ENCODE assay signal across 8 cellular contexts in the genomic region with DNA sequence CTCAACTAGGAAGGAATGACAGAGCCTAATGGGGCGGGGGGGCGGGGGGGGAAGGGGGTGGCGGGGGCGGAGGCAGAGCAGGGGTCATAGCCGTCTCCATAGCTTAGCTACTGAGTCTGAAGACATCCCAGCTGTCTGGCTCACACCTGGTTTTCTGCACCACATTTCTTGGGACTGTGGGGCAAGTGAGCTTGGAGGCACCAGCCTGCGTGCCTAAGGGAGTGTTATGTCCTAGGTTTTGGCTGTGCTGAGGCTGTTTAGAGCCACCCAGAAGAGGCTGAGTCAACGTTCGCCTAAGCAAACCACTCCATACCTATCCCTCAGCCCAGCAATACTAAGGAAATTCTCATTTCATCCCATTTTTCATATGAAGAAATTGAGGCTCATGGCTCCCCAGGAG. TPM values are rescaled to one million over a fixed set of nuclear protein-coding genes. Genes with fewer than 3 reads are reported as not detected.
A peak's percentile ranks its signal among the peaks of the same experiment; 100 is the strongest.
DNase-seq lines count a peak whose midpoint lies in the region; ATAC-seq lines count a peak whose summit lies in the region.

No MANE protein-coding gene starts in this region.

- H3K4me3 ChIP-seq in HUES48 (ENCODE audit: low read depth, low read length) (peak overlapping the region; percentile 81), adipocyte (ENCODE audit: low read length) (peak overlapping the region; percentile 85), iPS-18a (ENCODE audit: low read length) (peak overlapping the region; percentile 86), skeletal muscle tissue (ENCODE audit: low read length in 3 of 3) (peak overlapping the region; percentile 60 to 79 (median 76))

- DNase-seq in adipocyte (ENCODE audit: low read depth) = peak; percentile 6
- DNase-seq in NCI-H2227 (lab: John Stamatoyannopoulos, UW; ENCODE audit: unreplicated experiment) = no peak
- no peak for DNase-seq in G401 (ENCODE audit: low spot score)

- ATAC-seq in GM19452 (IDR thresholded peaks at IDR 0.05; ENCODE audit: unreplicated experiment) = no peak
- ATAC-seq in GM18873 (IDR thresholded peaks at IDR 0.05; ENCODE audit: low FRiP score, unreplicated experiment) = no peak

- H3K27ac ChIP-seq in HUES48 (ENCODE audit: low read depth, low read length) (peak overlapping the region; percentile 89), iPS-18a (ENCODE audit: low read length) (no peak overlapping the region), skeletal muscle tissue (ENCODE audit: low read depth, low read length) (no peak overlapping the region)

- H3K9me3 ChIP-seq in HUES48 (ENCODE audit: control insufficient read depth, insufficient read depth, low read length) (no peaks in the 10 kb centered on the region), adipocyte (ENCODE audit: control insufficient read depth, low read length) (no peaks in the 10 kb centered on the region), iPS-18a (ENCODE audit: control insufficient read depth, low read depth, low read length) (no peaks in the 10 kb centered on the region), skeletal muscle tissue (ENCODE audit: control insufficient read depth in 3 of 3, low read length in 3 of 3) (no peaks in the 10 kb centered on the region)

- H3K9ac ChIP-seq in HUES48 (ENCODE audit: low read depth, low read length) = peak overlapping the region; percentile 36
- H3K9ac ChIP-seq in adipocyte (ENCODE audit: low read length) = no peak overlapping the region
- H3K9ac ChIP-seq in iPS-18a (ENCODE audit: low read length) = peak overlapping the region; percentile 86
- H3K9ac ChIP-seq in skeletal muscle tissue (ENCODE audit: low read depth in 1 of 3, low read length in 3 of 3) = peak overlapping the region in 1 of 3 donors; percentile 67

- H3K4me1 ChIP-seq in HUES48 (ENCODE audit: control insufficient read depth, insufficient read depth, low read length) (peaks cover 60% of the 10 kb centered on the region), adipocyte (ENCODE audit: control insufficient read depth, insufficient read depth, low read length) (peaks cover 9% of the 10 kb centered on the region), iPS-18a (ENCODE audit: control insufficient read depth, low read depth, low read length) (peaks cover 56% of the 10 kb centered on the region), skeletal muscle tissue (ENCODE audit: control insufficient read depth in 3 of 3, insufficient read depth in 3 of 3, low read length in 3 of 3) (peaks cover 17 to 21% (median 20%) of the 10 kb centered on the region in 3 donors)

- H3K36me3 ChIP-seq in HUES48 (ENCODE audit: control insufficient read depth, insufficient read depth, low read length) (no peaks in the 10 kb centered on the region), adipocyte (ENCODE audit: control insufficient read depth, insufficient read depth, low read length, severe bottlenecking) (no peaks in the 10 kb centered on the region), iPS-18a (ENCODE audit: control insufficient read depth, low read depth, low read length) (no peaks in the 10 kb centered on the region), skeletal muscle tissue (ENCODE audit: control insufficient read depth in 3 of 3, insufficient read depth in 3 of 3, low read length in 3 of 3) (no peaks in the 10 kb centered on the region)

- in situ Hi-C loops in G401 (cut with HindIII; ENCODE audit: low sequenced_read_pairs) = no loop called here

- H3K27me3 ChIP-seq in HUES48 (ENCODE audit: control insufficient read depth, insufficient read depth, low read length) (peaks cover 54% of the 10 kb centered on the region), adipocyte (replicated peaks; ENCODE audit: control insufficient read depth, insufficient read depth, low read length) (peaks cover 17% of the 10 kb centered on the region), iPS-18a (ENCODE audit: control insufficient read depth, insufficient read depth, low read length) (peaks cover 32% of the 10 kb centered on the region), skeletal muscle tissue (ENCODE audit: control insufficient read depth in 3 of 3, insufficient read depth in 3 of 3, low read length in 3 of 3) (peaks cover 4 to 34% (median 24%) of the 10 kb centered on the region in 3 donors)

RNA-seq across cellular contexts. Expression of a gene that starts 1.4 kb away (rescaled TPM):
- 18.8 TPM for total RNA-seq in skeletal muscle tissue
- total RNA-seq in G401 (2014; rRNA removed; shearing (Covaris generic)) = 34.4 and 48.2 TPM in 2 replicates

RNA-seq across cellular contexts. Expression of a gene that starts 36.0 kb away (rescaled TPM):
- not detected for total RNA-seq in skeletal muscle tissue
- total RNA-seq in G401 (2014; rRNA removed; shearing (Covaris generic)) = 0.43 and 3.6 TPM in 2 replicates
